ENCODE assay signal across 21 cellular contexts in genomic region chr20:20225325-20225724, GRCh38.
DNase-seq lines count a peak whose midpoint lies in the region; ATAC-seq lines count a peak whose summit lies in the region.
"Had no signal": no experiment of that assay in that cellular context is flagged by ENCODE, and none has a peak within 500 bp of the region (broad histone marks: within the 10 kb centered on the region; RNA-seq: fewer than 3 reads in every experiment).

No MANE protein-coding gene starts in this region.

- H4K8ac ChIP-seq in mesendoderm (ENCODE audit: low read depth, low read length): no peak overlapping the region

- no peak overlapping the region for H3K27ac ChIP-seq in mesendoderm (ENCODE audit: low read depth, low read length)
- H3K27ac ChIP-seq: brain microvascular endothelial cell, coronary artery, ovary, skin epidermis had no signal

- DNase-seq in NCI-H1092 (lab: John Stamatoyannopoulos, UW): peak; percentile 81
- DNase-seq in NCI-H2081 (lab: John Stamatoyannopoulos, UW): peak; percentile 80 to 96
- peak; percentile 100 for DNase-seq in NCI-H748 (lab: John Stamatoyannopoulos, UW; ENCODE audit: unreplicated experiment)
- DNase-seq in mesendoderm: peak; percentile 18
- DNase-seq: activated CD4-positive, CD25-positive, alpha-beta regulatory T cell; activated naive CD8-positive, alpha-beta T cell treated with anti-CD3 and anti-CD28 coated beads, Interleukin-2, amount 10 ng/mL, durations not matched to agents 7 days and 5 days; activated T-cell treated with anti-CD3 and anti-CD28 coated beads, Interleukin-2, amount 50 U/mL, for 72 hours; brain microvascular endothelial cell; gastrocnemius medialis; KBM-7; ovary; stimulated activated CD4-positive, alpha-beta T cell treated with anti-CD3 and anti-CD28 coated beads, Interleukin-4, amount 100 ng/mL, for 4 hours; stimulated activated CD8-positive, alpha-beta memory T cell treated with anti-CD3 and anti-CD28 coated beads, Interleukin-4, amount 100 ng/mL, for 48 hours; T-helper 17 cell had no signal

- no peak overlapping the region for H3K4me2 ChIP-seq in mesendoderm (ENCODE audit: low read length)

- H2BK15ac ChIP-seq in mesendoderm (replicated peaks; ENCODE audit: low read depth): no peak overlapping the region

- H3K56ac ChIP-seq in mesendoderm (ENCODE audit: low read length): no peak overlapping the region

- ATAC-seq in GM18502 (IDR thresholded peaks at IDR 0.05; ENCODE audit: poor library complexity, unreplicated experiment) (no peak), HG03565 (IDR thresholded peaks at IDR 0.05; ENCODE audit: unreplicated experiment) (no peak), HG03159 (IDR thresholded peaks at IDR 0.05; ENCODE audit: unreplicated experiment) (no peak), GM21447 (IDR thresholded peaks at IDR 0.05; ENCODE audit: unreplicated experiment) (no peak)
- ATAC-seq: activated T-cell treated with anti-CD3 and anti-CD28 coated beads, Interleukin-2, amount 50 U/mL, for 72 hours; gastrocnemius medialis; Right ventricle myocardium inferior; T-helper 17 cell had no signal

- H3K79me1 ChIP-seq in mesendoderm (ENCODE audit: low read length): no peaks in the 10 kb centered on the region

- H3K18ac ChIP-seq in mesendoderm (ENCODE audit: low read length): no peak overlapping the region

- no peak overlapping the region for H4K5ac ChIP-seq in mesendoderm (ENCODE audit: low read length)

- H3K9ac ChIP-seq in mesendoderm (ENCODE audit: low read length): no peak overlapping the region

- no CpG with 5 or more reads among the region's 3 CpGs for WGBS in mesendoderm (ENCODE audit: extremely low coverage, insufficient coverage, low lambda C conversion rate)

- no peaks in the 10 kb centered on the region for H3K79me2 ChIP-seq in mesendoderm (ENCODE audit: control insufficient read depth, insufficient read depth, low read length)

- no peak overlapping the region for H2BK120ac ChIP-seq in mesendoderm (ENCODE audit: low read depth, low read length)

- H3K4ac ChIP-seq in mesendoderm (ENCODE audit: low read depth, low read length): no peak overlapping the region

- no peak overlapping the region for H3K23ac ChIP-seq in mesendoderm (ENCODE audit: low read length)

- H3K4me3 ChIP-seq in mesendoderm (ENCODE audit: low read length): no peak overlapping the region
- H3K4me3 ChIP-seq: coronary artery, gastrocnemius medialis, ovary, skin epidermis had no signal

- no peak overlapping the region for H2BK5ac ChIP-seq in mesendoderm (ENCODE audit: low read length)

- H3K27me3 ChIP-seq in mesendoderm (ENCODE audit: insufficient read depth, low read length, poor library complexity): no peaks in the 10 kb centered on the region
- H3K27me3 ChIP-seq: brain microvascular endothelial cell, gastrocnemius medialis, ovary had no signal

- H3K4me1 ChIP-seq in mesendoderm (ENCODE audit: control insufficient read depth, low read depth, low read length): no peaks in the 10 kb centered on the region

- H3K36me3 ChIP-seq in mesendoderm (ENCODE audit: control insufficient read depth, insufficient read depth, low read length): no peaks in the 10 kb centered on the region
- H3K36me3 ChIP-seq: brain microvascular endothelial cell, gastrocnemius medialis, ovary had no signal

- H2AK5ac ChIP-seq in mesendoderm (ENCODE audit: low read length): no peak overlapping the region

Comparison
In these comparisons a context has a peak if more than half of its experiments do, and no peak if none do; other contexts are left out.
1. DNase-seq: peak in every context shown above with its lines; median percentile 100 in NCI-H748; 88 in NCI-H2081; 81 in NCI-H1092; 18 in mesendoderm.